Comparison of ENCODE assay signal across 24 cellular contexts in genomic region chr7:1092806-1093505, GRCh38. TPM values are rescaled to one million over a fixed set of nuclear protein-coding genes. Genes with fewer than 3 reads are reported as not detected.
DNase-seq lines count a peak whose midpoint lies in the region; ATAC-seq, FAIRE-seq and TF ChIP-seq lines count a peak whose summit lies in the region.
"Had no signal": no experiment of that assay in that cellular context is flagged by ENCODE, and none has a peak within 500 bp of the region (broad histone marks: within the 10 kb centered on the region; RNA-seq: fewer than 3 reads in every experiment).

No MANE protein-coding gene starts in this region.

- H3K9me3 Mint-ChIP-seq in nephron, result no peaks in the 10 kb centered on the region
- H3K9me3 Mint-ChIP-seq: CD8-positive, alpha-beta T cell had no signal

- CTCF ChIA-PET in OCI-LY7 (lab: Charles Lee; ENCODE audit: unreplicated experiment), result interaction anchor here (0.5 kb wide), 1 partner anchor 50 kb away, joined by 3 read pairs; no protein-coding TSS in a partner anchor

- FAIRE-seq in kidney (lab: Jason Lieb, UNC), result no peak
- FAIRE-seq: A549, GM18507, H1, RCC 7860 had no signal

- H3K27me3 Mint-ChIP-seq in nephron (ENCODE audit: low read depth), result peaks cover 3% of the 10 kb centered on the region

- no peaks in the 10 kb centered on the region for H3K9me3 ChIP-seq in OCI-LY7 (ENCODE audit: low read length)
- no peaks in the 10 kb centered on the region for H3K9me3 ChIP-seq in kidney (ENCODE audit: control insufficient read depth in 1 of 2, low read length in 2 of 2)
- no peaks in the 10 kb centered on the region for H3K9me3 ChIP-seq in stomach
- H3K9me3 ChIP-seq: A549 had no signal

- H3K36me3 ChIP-seq in OCI-LY7 (ENCODE audit: insufficient read depth, low read length) (peaks cover 66% of the 10 kb centered on the region), kidney (ENCODE audit: control insufficient read depth in 1 of 2, insufficient read depth in 2 of 2, low read length in 2 of 2) (no peaks in the 10 kb centered on the region), stomach (peaks cover 0 to 34% (median 25%) of the 10 kb centered on the region in 4 donors)

- intact Hi-C loops in OCI-LY7 (cut with micrococcal nuclease; ENCODE audit: unreplicated experiment) (no loop called here), kidney (cut with DNase I) (no loop called here), stomach (cut with DNase I; ENCODE audit: low total_unique reads) (no loop called here)

- BruUV-seq in OCI-LY7 (replicated peaks; lab: Mats Ljungman, UMichigan), result TSS peak; percentile 63

- no peak for ATAC-seq in HG03342 (IDR thresholded peaks at IDR 0.05; ENCODE audit: unreplicated experiment)
- ATAC-seq: A549; CD8-positive, alpha-beta T cell had no signal

- no peak for DNase-seq in OCI-LY7 (ENCODE audit: low spot score)
- DNase-seq in kidney, result peak; percentile 94
- DNase-seq in stomach, result peak; percentile 62
- no peak for DNase-seq in SHP77 treated with DMSO at 0.1 percent for 48 hours (lab: John Stamatoyannopoulos, UW)
- no peak for DNase-seq in C1 segment of cervical spinal cord (lab: John Stamatoyannopoulos, UW)
- DNase-seq in NCI-H446 (lab: John Stamatoyannopoulos, UW), result no peak
- DNase-seq: Calu3; CD8-positive, alpha-beta T cell; GF-D8; Karpas-422; MM.1S; NCI-H1092 treated with DMSO at 0.1 percent for 48 hours; NCI-H146; NCI-H2081; NCI-H2171 treated with DMSO at 0.1 percent for 48 hours; Right ventricle myocardium superior had no signal

- peak overlapping the region in 2 of 3 experiments; percentile 64 to 98 for H3K27ac Mint-ChIP-seq in nephron
- H3K27ac Mint-ChIP-seq: CD8-positive, alpha-beta T cell had no signal

- H3K4me3 ChIP-seq in OCI-LY7 (ENCODE audit: low read depth, low read length, poor library complexity, severe bottlenecking) (no peak overlapping the region), kidney (ENCODE audit: low read length in 2 of 2) (no peak overlapping the region), stomach (no peak overlapping the region)
- H3K4me3 ChIP-seq: A549, SK-N-MC had no signal

- H3K4me3 Mint-ChIP-seq in nephron, result peak overlapping the region in 2 of 3 experiments; percentile 29 to 63
- H3K4me3 Mint-ChIP-seq: CD8-positive, alpha-beta T cell; IgD-negative memory B cell had no signal

- H2AFZ ChIP-seq in OCI-LY7 (ENCODE audit: low read length), result no peak overlapping the region

- H3K4me1 ChIP-seq in OCI-LY7 (ENCODE audit: insufficient read depth, low read length, poor library complexity, severe bottlenecking) (peaks cover 17% of the 10 kb centered on the region), kidney (ENCODE audit: control insufficient read depth in 1 of 2, insufficient read depth in 1 of 2, low read depth in 1 of 2, low read length in 2 of 2) (peaks cover 29 to 36% of the 10 kb centered on the region in 2 donors), stomach (peaks cover 30 to 90% (median 67%) of the 10 kb centered on the region in 4 donors)

- 55 to 82% (median 71%) methylated on average over 31 to 40 of the region's 40 CpGs for WGBS in stomach, 5 donors

- H3K36me3 Mint-ChIP-seq in nephron (ENCODE audit: low read depth), result peaks cover 20% of the 10 kb centered on the region

- no peak overlapping the region for H3K4me2 ChIP-seq in OCI-LY7 (ENCODE audit: low read length)
- H3K4me2 ChIP-seq: A549 had no signal

- no peaks in the 10 kb centered on the region for H4K20me1 ChIP-seq in OCI-LY7 (ENCODE audit: insufficient read depth, low read length)

- H3K4me1 Mint-ChIP-seq in nephron, result peaks cover 72% of the 10 kb centered on the region

- no peak for TF ChIP-seq POLR2A in stomach (IDR thresholded peaks at IDR 0.05)

- TF ChIP-seq CTCF in OCI-LY7 (conservative IDR thresholded peaks at IDR 0.05; ENCODE audit: low read length) (no peak), kidney (IDR thresholded peaks at IDR 0.05; ENCODE audit: borderline replicate concordance, extremely low read depth, insufficient read depth) (no peak), nephron (IDR thresholded peaks at IDR 0.05; ENCODE audit: unreplicated experiment in 3 of 3) (no peak), stomach (IDR thresholded peaks at IDR 0.05) (no peak)

- POLR2A ChIA-PET in OCI-LY7 (lab: Charles Lee), result interaction anchor here (0.7 to 0.9 kb wide), 2 partner anchors 67 to 938 kb away, joined by 3 to 5 read pairs; no protein-coding TSS in a partner anchor

- no peak overlapping the region for H3K9ac ChIP-seq in kidney (ENCODE audit: low read length in 2 of 2)

- H3K27ac ChIP-seq in OCI-LY7 (ENCODE audit: low read depth, low read length, poor library complexity, severe bottlenecking) (no peak overlapping the region), kidney (ENCODE audit: low read depth in 2 of 2, low read length in 2 of 2) (peak overlapping the region in 1 of 2 donors; percentile 32), stomach (peak overlapping the region; percentile 47 to 72 (median 56))
- H3K27ac ChIP-seq: A549, SK-N-MC had no signal

- no peaks in the 10 kb centered on the region for H3K9me2 ChIP-seq in OCI-LY7 (ENCODE audit: insufficient read depth, low read length)

- no peak for TF ChIP-seq EP300 in stomach (IDR thresholded peaks at IDR 0.05)

- peaks cover 19% of the 10 kb centered on the region for H3K79me2 ChIP-seq in OCI-LY7 (ENCODE audit: insufficient read depth, low read depth, low read length)

- no peaks in the 10 kb centered on the region for H3K27me3 ChIP-seq in stomach

RNA-seq across cellular contexts. Expression of gene GPER1, which starts 5.0 kb away (rescaled TPM):
- 22.9 and 34.9 TPM in 2 replicates for total RNA-seq in OCI-LY7 (2014; rRNA removed; shearing (Covaris generic))
- 44.7 and 75.9 TPM in 2 replicates for total RNA-seq in OCI-LY7 (2022)
- 5.2 TPM for total RNA-seq in kidney
- 4.8 TPM for polyA plus RNA-seq in kidney (ENCODE audit: insufficient read depth, low read depth, low replicate concordance)
- total RNA-seq in stomach, result 10 to 100 TPM in 2 of 5 donors, 1 to 10 TPM in 1, under 1 TPM in 1, not detected in 1; 0.58 to 18.3 (median 9.7) TPM
- polyA plus RNA-seq in stomach, result 10 to 100 TPM; 21.9 to 31.2 (median 26.0) TPM

RNA-seq across cellular contexts. Expression of gene GPR146, which starts 48.6 kb away (rescaled TPM):
- 0.62 and 0.95 TPM in 2 replicates for total RNA-seq in OCI-LY7 (2014; rRNA removed; shearing (Covaris generic))
- total RNA-seq in OCI-LY7 (2022) (0.77 and 3.3 TPM in 2 replicates), kidney (10.3 TPM), stomach (10 to 100 TPM in 1 of 5 donors, 1 to 10 TPM in 4; 2.0 to 13.6 (median 4.4) TPM)
- polyA plus RNA-seq in kidney (ENCODE audit: insufficient read depth, low read depth, low replicate concordance) (7.6 TPM), stomach (10 to 100 TPM in 2 of 3 donors, 1 to 10 TPM in 1; 6.4 to 14.6 (median 10.8) TPM)

Comparison
In these comparisons a context has a peak if more than half of its experiments do, and no peak if none do; other contexts are left out.
1. DNase-seq: peak in kidney (single experiment) and stomach (single experiment); none in OCI-LY7 (single experiment), SHP77 treated with DMSO at 0.1 percent for 48 hours (single experiment), C1 segment of cervical spinal cord (0 of 14) and NCI-H446 (0 of 2).